1 cellular context compared by ENCODE assay signal in the genomic region with DNA sequence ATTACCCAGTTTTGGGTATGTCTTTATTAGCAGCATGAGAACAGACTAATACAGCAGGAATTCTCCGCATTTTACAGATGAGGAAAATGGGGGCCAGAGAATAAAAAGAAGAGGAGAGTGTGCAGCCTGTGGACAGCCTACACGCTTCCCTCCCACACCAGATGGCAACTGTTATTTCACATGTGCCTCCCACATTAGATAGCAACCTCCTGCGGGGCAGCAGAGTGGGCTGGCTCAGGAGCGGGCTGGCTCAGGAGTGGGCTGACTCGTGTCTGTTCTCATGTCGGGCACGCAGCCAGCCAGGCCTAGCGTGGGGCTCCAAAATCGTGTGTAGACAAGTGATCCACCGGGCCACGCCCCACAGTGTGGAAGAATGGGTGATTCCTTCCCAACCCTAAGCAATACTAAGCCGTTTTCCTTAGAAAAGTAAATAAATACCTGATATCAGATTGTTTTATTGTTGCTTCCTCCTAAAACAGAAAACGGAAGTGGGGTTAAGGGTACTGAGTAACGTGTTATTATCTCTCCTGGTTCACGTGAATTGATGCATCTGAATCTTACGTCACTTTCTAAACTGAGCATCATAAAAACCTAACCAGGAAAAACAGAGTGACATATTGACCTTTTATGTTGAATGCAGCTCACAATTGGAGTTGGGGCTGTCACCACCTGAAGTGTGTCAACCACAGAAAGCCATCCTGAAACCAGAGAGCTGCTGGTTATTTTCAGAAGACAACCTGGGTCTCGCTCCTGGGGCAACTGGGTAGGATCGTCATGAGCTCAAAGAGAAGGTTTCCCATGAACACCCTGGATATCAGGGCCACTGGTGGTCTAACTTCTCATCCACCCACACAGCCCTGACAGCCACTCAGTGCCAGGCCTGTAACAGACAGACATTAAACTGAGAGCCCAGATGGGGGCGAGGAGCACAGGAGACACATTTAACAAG.
A peak's percentile ranks its signal among the peaks of the same experiment; 100 is the strongest.
TF ChIP-seq lines count a peak whose summit lies in the region.

No MANE protein-coding gene starts in this region.

TF ChIP-seq in GM12891, 5 proteins besides CTCF, POLR2A, EP300 and RAD21:
- TF ChIP-seq SPI1 (IDR thresholded peaks at IDR 0.05; ENCODE audit: low read depth, low read length): peak; percentile 77
- no peak for TF ChIP-seq PAX5 (IDR thresholded peaks at IDR 0.05; ENCODE audit: insufficient read depth, low read length, severe bottlenecking)
